Comparison of ENCODE assay signal across 18 cellular contexts in genomic region chr13:28093871-28094270, GRCh38. TPM values are rescaled to one million over a fixed set of nuclear protein-coding genes. Genes with fewer than 3 reads are reported as not detected.
"Had no signal": no experiment of that assay in that cellular context is flagged by ENCODE, and none has a peak within 500 bp of the region (broad histone marks: within the 10 kb centered on the region; RNA-seq: fewer than 3 reads in every experiment).

No MANE protein-coding gene starts in this region.

- H3K27me3 ChIP-seq: ascending aorta had no signal

- DNase-seq: activated CD4-positive, alpha-beta T cell treated with anti-CD3 and anti-CD28 coated beads for 36 hours; activated naive CD4-positive, alpha-beta T cell treated with Interleukin-2 at 50 U/mL for 16 hours; activated naive CD8-positive, alpha-beta T cell treated with anti-CD3 and anti-CD28 coated beads, Interleukin-2, amount 50 U/mL, for 24 hours; foreskin fibroblast; head of caudate nucleus; mucosa of descending colon; occipital lobe; stimulated activated CD4-positive, alpha-beta T cell treated with anti-CD3 and anti-CD28 coated beads, Interleukin-2, amount 100 ng/mL, for 48 hours; stimulated activated naive CD8-positive, alpha-beta T cell treated with anti-CD3 and anti-CD28 coated beads, Interleukin-15, Interleukin-2, amounts not matched to agents 100 U/mL and 50 U/mL, for 24 hours; WERI-Rb-1 had no signal

- H3K27ac ChIP-seq: ascending aorta, esophagus muscularis mucosa, suprapubic skin, WERI-Rb-1 had no signal

- H3K4me3 ChIP-seq: ascending aorta, esophagus muscularis mucosa, mucosa of descending colon, suprapubic skin had no signal

- H3K4me3 Mint-ChIP-seq: activated CD4-positive, alpha-beta T cell treated with anti-CD3 and anti-CD28 coated beads for 36 hours; activated naive CD8-positive, alpha-beta T cell treated with anti-CD3 and anti-CD28 coated beads, Interleukin-2, amount 50 U/mL, for 24 hours; natural killer cell treated with Interleukin-12 subunit alpha and Interleukin-12 subunit beta and Interleukin-15 and Interleukin-18, amount 100 ng/mL, for 72 hours; type B pancreatic cell had no signal

- H3K36me3 ChIP-seq: ascending aorta, esophagus muscularis mucosa, suprapubic skin, WERI-Rb-1 had no signal

- H3K9me3 Mint-ChIP-seq: activated naive CD8-positive, alpha-beta T cell treated with anti-CD3 and anti-CD28 coated beads, Interleukin-2, amount 50 U/mL, for 24 hours; natural killer cell treated with Interleukin-12 subunit alpha and Interleukin-12 subunit beta and Interleukin-15 and Interleukin-18, amount 100 ng/mL, for 72 hours; type B pancreatic cell had no signal

- H3K36me3 Mint-ChIP-seq: natural killer cell treated with Interleukin-12 subunit alpha and Interleukin-12 subunit beta and Interleukin-15 and Interleukin-18, amount 100 ng/mL, for 72 hours; type B pancreatic cell had no signal

- H3K4me1 Mint-ChIP-seq: activated CD4-positive, alpha-beta T cell treated with anti-CD3 and anti-CD28 coated beads for 36 hours had no signal

- H3K4me1 ChIP-seq: ascending aorta, esophagus muscularis mucosa, suprapubic skin had no signal

- ATAC-seq: activated CD4-positive, alpha-beta T cell treated with anti-CD3 and anti-CD28 coated beads for 36 hours; activated naive CD8-positive, alpha-beta T cell treated with anti-CD3 and anti-CD28 coated beads, Interleukin-2, amount 50 U/mL, for 24 hours; mucosa of descending colon; natural killer cell treated with Interleukin-12 subunit alpha and Interleukin-12 subunit beta and Interleukin-15 and Interleukin-18, amount 100 ng/mL, for 72 hours; sciatic nerve; stimulated activated naive CD8-positive, alpha-beta T cell treated with anti-CD3 and anti-CD28 coated beads, Interleukin-15, Interleukin-2, amounts not matched to agents 100 U/mL and 50 U/mL, for 24 hours had no signal

- H3K9me3 ChIP-seq: ascending aorta, esophagus muscularis mucosa, mucosa of descending colon, suprapubic skin had no signal

- H3K27ac Mint-ChIP-seq: activated CD4-positive, alpha-beta T cell treated with anti-CD3 and anti-CD28 coated beads for 36 hours; activated naive CD8-positive, alpha-beta T cell treated with anti-CD3 and anti-CD28 coated beads, Interleukin-2, amount 50 U/mL, for 24 hours; natural killer cell treated with Interleukin-12 subunit alpha and Interleukin-12 subunit beta and Interleukin-15 and Interleukin-18, amount 100 ng/mL, for 72 hours; type B pancreatic cell had no signal

RNA-seq across cellular contexts. Expression of gene FLT3, which starts 6.5 kb away (rescaled TPM):
- total RNA-seq: ascending aorta; lung microvascular endothelial cell; natural killer cell treated with Interleukin-12 subunit alpha and Interleukin-12 subunit beta and Interleukin-15 and Interleukin-18, amount 100 ng/mL, for 72 hours; pulmonary artery endothelial cell had no signal
